ENCODE assay signal across 1 cellular context in the genomic region with DNA sequence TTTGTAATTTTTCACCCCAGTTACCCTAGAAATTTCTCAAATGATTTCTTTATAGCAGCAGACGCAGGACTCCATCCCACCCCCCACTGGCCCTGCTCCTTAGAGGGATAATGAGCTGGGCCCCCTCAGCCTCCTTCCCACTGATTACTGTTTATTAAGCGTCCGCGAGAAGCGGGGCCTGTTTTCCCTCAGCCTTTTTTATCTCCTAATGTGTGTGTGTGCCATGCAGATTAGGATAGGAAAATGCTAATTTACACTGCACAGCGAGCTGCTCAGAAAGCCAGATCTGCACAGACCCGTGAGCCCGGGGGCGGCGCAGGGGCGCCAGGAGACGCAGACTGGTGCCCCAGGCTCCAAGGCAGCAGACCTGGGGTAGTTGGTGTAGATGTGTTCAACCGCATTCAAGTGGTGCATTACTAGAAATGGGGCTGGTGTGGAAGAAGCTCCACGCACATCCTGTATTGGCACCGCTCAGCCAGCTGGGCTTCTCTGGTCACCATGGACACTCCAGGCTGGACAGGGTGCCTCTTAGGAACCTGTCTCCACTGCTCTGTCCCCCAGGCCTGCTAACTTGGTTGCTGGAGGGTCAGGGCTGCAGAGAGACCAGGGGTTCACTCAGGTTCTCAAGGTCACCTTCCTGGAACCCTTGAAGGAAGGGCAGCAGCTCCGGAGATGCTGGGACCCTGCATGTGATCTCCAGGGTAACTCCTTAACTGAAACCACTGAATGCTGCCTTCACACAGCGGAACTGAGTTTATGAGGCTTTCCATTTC.
TF ChIP-seq lines count a peak whose summit lies in the region.

No MANE protein-coding gene starts in this region.

TF ChIP-seq in H1, 55 proteins besides CTCF, POLR2A, EP300 and RAD21:
- TF ChIP-seq POLR2AphosphoS5 (IDR thresholded peaks at IDR 0.05; ENCODE audit: low read depth, low read length) (no peak), ASH2L (IDR thresholded peaks at IDR 0.05; ENCODE audit: low read length) (peak; percentile 80), GABPA (IDR thresholded peaks at IDR 0.05; ENCODE audit: borderline replicate concordance, insufficient read depth, low read length) (no peak)
